Comparison of ENCODE assay signal across 10 cellular contexts in genomic region chr3:128917291-128917690, GRCh38. TPM values are rescaled to one million over a fixed set of nuclear protein-coding genes. Genes with fewer than 3 reads are reported as not detected.
DNase-seq lines count a peak whose midpoint lies in the region; ATAC-seq and TF ChIP-seq lines count a peak whose summit lies in the region.
"Had no signal": no experiment of that assay in that cellular context is flagged by ENCODE, and none has a peak within 500 bp of the region (broad histone marks: within the 10 kb centered on the region; RNA-seq: fewer than 3 reads in every experiment).

No MANE protein-coding gene starts in this region.

- peaks cover 11% of the 10 kb centered on the region for H3K9me3 ChIP-seq in lower lobe of right lung
- no peaks in the 10 kb centered on the region for H3K9me3 ChIP-seq in effector memory CD4-positive, alpha-beta T cell (ENCODE audit: control insufficient read depth, low read length)

- intact Hi-C loops in lower lobe of right lung (cut with DNase I) = no loop called here

- TF ChIP-seq CTCF in BJ (IDR thresholded peaks at IDR 0.05; ENCODE audit: insufficient read depth, low read depth, low read length) (0 out of 2 replicates have a peak, but pooled peaks have one; percentile 9), lower lobe of right lung (IDR thresholded peaks at IDR 0.05) (peak; percentile 10)

- POLR2A ChIA-PET in BJ (lab: Charles Lee) = no interaction called here

- peaks cover 13% of the 10 kb centered on the region for H3K36me3 ChIP-seq in BJ (ENCODE audit: control insufficient read depth, insufficient read depth, low read length)
- peaks cover 43% of the 10 kb centered on the region for H3K36me3 ChIP-seq in lower lobe of right lung
- peaks cover 30% of the 10 kb centered on the region for H3K36me3 ChIP-seq in effector memory CD4-positive, alpha-beta T cell (ENCODE audit: control insufficient read depth, insufficient read depth, low read length)

- in situ Hi-C loops in G401 (cut with HindIII; ENCODE audit: low sequenced_read_pairs) = no loop called here

- H3K27ac ChIP-seq in lower lobe of right lung = no peak overlapping the region
- no peak overlapping the region for H3K27ac ChIP-seq in effector memory CD4-positive, alpha-beta T cell (ENCODE audit: insufficient read depth, low read length, poor library complexity, severe bottlenecking)

- ATAC-seq in lower lobe of right lung (no peak), HG02938 (IDR thresholded peaks at IDR 0.05; ENCODE audit: unreplicated experiment) (no peak), HG03565 (IDR thresholded peaks at IDR 0.05; ENCODE audit: unreplicated experiment) (no peak)

- CTCF ChIA-PET in BJ (lab: Yijun Ruan, JAX) = no interaction called here

- DNase-seq in BJ (ENCODE audit: low read depth) (no peak), G401 (ENCODE audit: low spot score) (peak; percentile 65), cerebellar cortex (ENCODE audit: low spot score) (peak; percentile 59), lower lobe of right lung (no peak)
- DNase-seq in effector memory CD4-positive, alpha-beta T cell = no peak
- DNase-seq: activated naive CD4-positive, alpha-beta T cell; NCI-H146; NCI-H526 treated with DMSO at 0.1 percent for 48 hours had no signal

- H3K4me1 ChIP-seq in lower lobe of right lung = no peaks in the 10 kb centered on the region
- no peaks in the 10 kb centered on the region for H3K4me1 ChIP-seq in effector memory CD4-positive, alpha-beta T cell (ENCODE audit: control insufficient read depth, insufficient read depth, low read length, poor library complexity, severe bottlenecking)

- H3K4me3 ChIP-seq in BJ (ENCODE audit: low read depth, low read length) (no peak overlapping the region), lower lobe of right lung (no peak overlapping the region)
- H3K4me3 ChIP-seq in effector memory CD4-positive, alpha-beta T cell (ENCODE audit: insufficient read depth, low read depth, low read length, poor library complexity, severe bottlenecking) = no peak overlapping the region

- H3K27me3 ChIP-seq in BJ (ENCODE audit: control insufficient read depth, insufficient read depth, low read length) (no peaks in the 10 kb centered on the region), lower lobe of right lung (ENCODE audit: low read depth) (no peaks in the 10 kb centered on the region)
- H3K27me3 ChIP-seq in effector memory CD4-positive, alpha-beta T cell (replicated peaks; ENCODE audit: control insufficient read depth, insufficient read depth, low read length, poor library complexity, severe bottlenecking) = no peaks in the 10 kb centered on the region

RNA-seq across cellular contexts. Expression of gene ACAD9, which starts 37.9 kb away (rescaled TPM):
- polyA plus RNA-seq in BJ (2011; rRNA removed) = 29.4 and 48.5 TPM in 2 replicates
- 30.6 and 41.3 TPM in 2 replicates for polyA minus RNA-seq in BJ (2011; rRNA and poly(A)+ RNA removed)
- 35.2 and 46.5 TPM in 2 replicates for total RNA-seq in G401 (2014; rRNA removed; shearing (Covaris generic))
- 38.0 TPM for total RNA-seq in lower lobe of right lung

Comparison
In these comparisons a context has a peak if more than half of its experiments do, and no peak if none do; other contexts are left out.
1. DNase-seq: peak in G401 (single experiment) and cerebellar cortex (single experiment); none in BJ (single experiment), lower lobe of right lung (single experiment) and effector memory CD4-positive, alpha-beta T cell (0 of 3).